22 cellular contexts compared by ENCODE assay signal in genomic region chr9:37451628-37452027, GRCh38.
"Had no signal": no experiment of that assay in that cellular context is flagged by ENCODE, and none has a peak within 500 bp of the region (broad histone marks: within the 10 kb centered on the region; RNA-seq: fewer than 3 reads in every experiment).

No MANE protein-coding gene starts in this region.

- H3K4me3 Mint-ChIP-seq: activated naive CD4-positive, alpha-beta T cell treated with anti-CD3 and anti-CD28 coated beads for 36 hours; activated naive CD8-positive, alpha-beta T cell treated with anti-CD3 and anti-CD28 coated beads, Interleukin-2, amount 10 ng/mL, durations not matched to agents 7 days and 5 days; activated T-cell treated with anti-CD3 and anti-CD28 coated beads, Interleukin-2, amount 50 U/mL, for 4 hours; dendritic cell treated with granulocyte-macrophage colony-stimulating factor and Interleukin-4, amounts not matched to agents 40 ng/mL and 50 ng/mL, for 4 days had no signal

- H3K4me3 ChIP-seq: sigmoid colon, smooth muscle cell had no signal

- H3K4me2 ChIP-seq: smooth muscle cell had no signal

- H3K27me3 ChIP-seq: sigmoid colon had no signal

- H3K9me3 ChIP-seq: sigmoid colon had no signal

- H3K36me3 ChIP-seq: sigmoid colon had no signal

- DNase-seq: activated CD4-positive, alpha-beta T cell treated with anti-CD3 and anti-CD28 coated beads for 4 hours; activated CD4-positive, alpha-beta T cell treated with anti-CD3 and anti-CD28 coated beads, Interleukin-2, amount 50 U/mL, for 48 hours; activated CD4-positive, CD25-positive, alpha-beta regulatory T cell; activated CD8-positive, alpha-beta memory T cell treated with anti-CD3 and anti-CD28 coated beads, Interleukin-2, amount 50 U/mL, for 48 hours; activated naive CD4-positive, alpha-beta T cell treated with anti-CD3 and anti-CD28 coated beads for 36 hours; activated naive CD8-positive, alpha-beta T cell treated with anti-CD3 and anti-CD28 coated beads, Interleukin-2, amount 10 ng/mL, durations not matched to agents 7 days and 5 days; activated T-cell treated with anti-CD3 and anti-CD28 coated beads, Interleukin-2, amount 50 U/mL, for 4 hours; amniotic stem cell; effector CD4-positive, alpha-beta T cell; foreskin melanocyte; glutamatergic neuron; hippocampal formation; islet precursor cell; left cardiac atrium; nucleus accumbens; sigmoid colon; stimulated activated CD4-positive, alpha-beta T cell treated with anti-CD3 and anti-CD28 coated beads, Interleukin-15, amount 100 ng/mL, for 24 hours; stimulated activated naive CD4-positive, alpha-beta T cell; T-helper 1 cell; T1000 had no signal

- H3K27ac Mint-ChIP-seq: activated naive CD4-positive, alpha-beta T cell treated with anti-CD3 and anti-CD28 coated beads for 36 hours; activated naive CD8-positive, alpha-beta T cell treated with anti-CD3 and anti-CD28 coated beads, Interleukin-2, amount 10 ng/mL, durations not matched to agents 7 days and 5 days; dendritic cell treated with granulocyte-macrophage colony-stimulating factor and Interleukin-4, amounts not matched to agents 40 ng/mL and 50 ng/mL, for 4 days had no signal

- H3K9me3 Mint-ChIP-seq: activated naive CD4-positive, alpha-beta T cell treated with anti-CD3 and anti-CD28 coated beads for 36 hours; activated naive CD8-positive, alpha-beta T cell treated with anti-CD3 and anti-CD28 coated beads, Interleukin-2, amount 10 ng/mL, durations not matched to agents 7 days and 5 days; activated T-cell treated with anti-CD3 and anti-CD28 coated beads, Interleukin-2, amount 50 U/mL, for 4 hours had no signal

- H3K27me3 Mint-ChIP-seq: activated naive CD8-positive, alpha-beta T cell treated with anti-CD3 and anti-CD28 coated beads, Interleukin-2, amount 10 ng/mL, durations not matched to agents 7 days and 5 days; dendritic cell treated with granulocyte-macrophage colony-stimulating factor and Interleukin-4, amounts not matched to agents 40 ng/mL and 50 ng/mL, for 4 days had no signal
